In the genomic region with DNA sequence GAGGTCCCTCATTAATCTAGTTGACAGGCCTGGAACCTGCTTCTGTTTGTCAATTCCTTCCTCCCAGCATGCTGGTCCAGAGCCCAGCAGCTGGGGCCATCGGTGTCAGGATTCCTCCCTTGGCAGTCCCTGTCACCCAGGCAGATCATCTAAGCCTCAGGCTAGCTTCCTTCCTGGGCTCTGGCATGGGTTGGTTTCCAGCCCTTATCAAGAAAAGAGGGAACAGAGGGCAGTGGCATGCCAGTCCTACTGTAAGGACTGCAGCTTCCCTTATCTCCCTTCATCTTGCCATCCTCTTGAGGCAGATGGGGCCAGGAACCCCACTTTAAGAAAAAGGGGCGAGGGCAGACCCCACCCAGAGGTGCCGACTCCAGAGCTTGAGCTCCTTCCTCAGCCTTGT, we compare ENCODE assay signal across 22 cellular contexts. TPM values are rescaled to one million over a fixed set of nuclear protein-coding genes. Genes with fewer than 3 reads are reported as not detected.
A peak's percentile ranks its signal among the peaks of the same experiment; 100 is the strongest.
DNase-seq lines count a peak whose midpoint lies in the region; ATAC-seq and TF ChIP-seq lines count a peak whose summit lies in the region.
"Had no signal": no experiment of that assay in that cellular context is flagged by ENCODE, and none has a peak within 500 bp of the region (broad histone marks: within the 10 kb centered on the region; RNA-seq: fewer than 3 reads in every experiment).

No MANE protein-coding gene starts in this region.

- TF ChIP-seq POLR2A in spleen (IDR thresholded peaks at IDR 0.05) (no peak), transverse colon (IDR thresholded peaks at IDR 0.05) (no peak)

- intact Hi-C loops in left ventricle myocardium superior (cut with micrococcal nuclease), result no loop called here
- intact Hi-C loops in heart right ventricle (cut with DNase I), result no loop called here
- intact Hi-C loops in spleen (cut with DNase I; ENCODE audit: low total_unique reads), result no loop called here
- intact Hi-C loops in transverse colon (cut with DNase I; ENCODE audit: low total_unique reads), result no loop called here

- peak; percentile 45 for ATAC-seq in left ventricle myocardium superior
- ATAC-seq in heart right ventricle, result no peak
- no peak for ATAC-seq in GM21526 (IDR thresholded peaks at IDR 0.05; ENCODE audit: low FRiP score, unreplicated experiment)
- no peak for ATAC-seq in left lobe of liver

- 66 to 73% methylated on average over 3 of the region's 3 CpGs for WGBS in heart right ventricle, 2 donors
- WGBS in spleen, 5 donors, result 67 to 88% (median 77%) methylated on average over 1 to 3 of the region's 3 CpGs
- WGBS in transverse colon (ENCODE audit: low coverage in 1 of 2), 2 donors, result 79% methylated on average over 3 of the region's 3 CpGs; no CpG with 5 or more reads in 1 of the 2 donors

- TF ChIP-seq CTCF in heart right ventricle (IDR thresholded peaks at IDR 0.05), result no peak
- TF ChIP-seq CTCF in coronary artery (IDR thresholded peaks at IDR 0.05), result no peak
- no peak for TF ChIP-seq CTCF in spleen (IDR thresholded peaks at IDR 0.05 in 8 of 11, conservative IDR thresholded peaks at IDR 0.05 in 3 of 11)
- no peak for TF ChIP-seq CTCF in transverse colon (IDR thresholded peaks at IDR 0.05)

- TF ChIP-seq EP300 in transverse colon (IDR thresholded peaks at IDR 0.05; ENCODE audit: low read depth), result no peak

- H3K27ac ChIP-seq in heart right ventricle, result no peak overlapping the region
- peak overlapping the region; percentile 70 to 80 for H3K27ac ChIP-seq in coronary artery
- no peak overlapping the region for H3K27ac ChIP-seq in spleen
- H3K27ac ChIP-seq in transverse colon, result no peak overlapping the region
- H3K27ac ChIP-seq: BLaER1 treated with 17β-estradiol and CSF1 and Interleukin-3, amounts not matched to agents 10 nM and 100 nM; RWPE1 had no signal

- DNase-seq in left ventricle myocardium superior (no peak), heart right ventricle (no peak), coronary artery (ENCODE audit: low spot score) (no peak), spleen (peak; percentile 27), transverse colon (no peak), left lobe of liver (ENCODE audit: low spot score) (no peak)
- DNase-seq: CD4-positive, alpha-beta memory T cell; DND-41; NCI-H1105; NCI-H1694; NCI-H2081; NCI-H2171; NCI-H345; NCI-H524; NCI-H774; NK-92 treated with Interleukin-12 subunit alpha and Interleukin-12 subunit beta, amount 100 ng/mL, for 24 hours had no signal

- H3K4me3 ChIP-seq in heart right ventricle (no peak overlapping the region), coronary artery (no peak overlapping the region), spleen (no peak overlapping the region), transverse colon (no peak overlapping the region)
- H3K4me3 ChIP-seq: BLaER1 treated with 17β-estradiol and CSF1 and Interleukin-3, amounts not matched to agents 10 nM and 100 nM had no signal

- H3K4me1 ChIP-seq in heart right ventricle (peaks cover 0 to 5% (median 0%) of the 10 kb centered on the region in 9 donors), spleen (no peaks in the 10 kb centered on the region), transverse colon (peaks cover 0 to 6% (median 5%) of the 10 kb centered on the region in 4 donors)

- H3K9me3 ChIP-seq in heart right ventricle (peaks cover 0 to 7% (median 0%) of the 10 kb centered on the region in 11 donors), spleen (peaks cover 0 to 7% (median 1%) of the 10 kb centered on the region in 8 donors), transverse colon (no peaks in the 10 kb centered on the region)

- in situ Hi-C loops in transverse colon (cut with MboI; ENCODE audit: low pct_ligation_motif_present in 1 of 4, low pct_unique_long_range_greater_than_20kb in 1 of 4, low sequenced_read_pairs in 3 of 4), result no loop called here

- H3K27me3 ChIP-seq in heart right ventricle, result peaks cover 0 to 11% (median 0%) of the 10 kb centered on the region in 7 donors
- H3K27me3 ChIP-seq in spleen (replicated peaks in 1 of 7), result peaks cover 0 to 42% (median 0%) of the 10 kb centered on the region in 7 donors
- H3K27me3 ChIP-seq in transverse colon, result peaks cover 4% of the 10 kb centered on the region
- H3K27me3 ChIP-seq: BLaER1 treated with 17β-estradiol and CSF1 and Interleukin-3, amounts not matched to agents 10 nM and 100 nM had no signal

- H3K36me3 ChIP-seq in heart right ventricle (no peaks in the 10 kb centered on the region), spleen (no peaks in the 10 kb centered on the region), transverse colon (no peaks in the 10 kb centered on the region)

RNA-seq across cellular contexts. Expression of a gene that starts 10.9 kb away (rescaled TPM):
- 2.8 TPM for total RNA-seq in left ventricle myocardium superior
- total RNA-seq in heart right ventricle, result 1 to 10 TPM in 4 of 10 donors, under 1 TPM in 6; 0.19 to 6.8 (median 0.69) TPM
- polyA plus RNA-seq in heart right ventricle, result 1 to 10 TPM; 1.2 to 3.3 TPM
- total RNA-seq in spleen, result 1 to 10 TPM; 1.1 to 6.0 (median 2.9) TPM
- polyA plus RNA-seq in spleen, result 1 to 10 TPM in 1 of 3 donors, under 1 TPM in 2; 0.61 to 1.2 (median 0.83) TPM
- 1 to 10 TPM in 1 of 4 donors, under 1 TPM in 3; 0.37 to 1.5 (median 0.82) TPM for total RNA-seq in transverse colon
- total RNA-seq in left lobe of liver, result 0.43 TPM
- total RNA-seq: CD4-positive, alpha-beta memory T cell; G401 had no signal
- polyA plus RNA-seq: CD4-positive, alpha-beta memory T cell; IgD-negative memory B cell had no signal

RNA-seq across cellular contexts. Expression of a gene that starts 40.5 kb away (rescaled TPM):
- total RNA-seq in left ventricle myocardium superior (not detected), heart right ventricle (not detected), spleen (not detected), transverse colon (not detected), left lobe of liver (not detected)
- polyA plus RNA-seq in heart right ventricle (not detected), spleen (not detected)
- total RNA-seq: A673; CD4-positive, alpha-beta memory T cell; G401 had no signal
- polyA plus RNA-seq: CD4-positive, alpha-beta memory T cell; IgD-negative memory B cell had no signal

Comparison
In these comparisons a context has a peak if more than half of its experiments do, and no peak if none do; other contexts are left out.
1. H3K27ac ChIP-seq: peak in coronary artery (2 of 2); none in heart right ventricle (0 of 10), spleen (0 of 8) and transverse colon (0 of 4).